ENCODE assay signal across 8 cellular contexts in genomic region chr17:40322417-40323315, GRCh38. TPM values are rescaled to one million over a fixed set of nuclear protein-coding genes. Genes with fewer than 3 reads are reported as not detected.
DNase-seq lines count a peak whose midpoint lies in the region; ATAC-seq and TF ChIP-seq lines count a peak whose summit lies in the region.

No MANE protein-coding gene starts in this region.

- no peaks in the 10 kb centered on the region for H3K27me3 ChIP-seq in right atrium auricular region
- H3K27me3 ChIP-seq in skeletal muscle tissue (ENCODE audit: control insufficient read depth in 3 of 3, insufficient read depth in 3 of 3, low read length in 3 of 3) = no peaks in the 10 kb centered on the region

- H3K9me3 ChIP-seq in right atrium auricular region (no peaks in the 10 kb centered on the region), skeletal muscle tissue (ENCODE audit: control insufficient read depth in 3 of 3, low read length in 3 of 3) (no peaks in the 10 kb centered on the region)

- TF ChIP-seq CTCF in right atrium auricular region (IDR thresholded peaks at IDR 0.05) (no peak), omental fat pad (IDR thresholded peaks at IDR 0.05) (no peak)

- DNase-seq in ACHN (peak; percentile 76), SW480 (ENCODE audit: low spot score) (peak; percentile 86), right atrium auricular region (ENCODE audit: low spot score) (no peak), omental fat pad (ENCODE audit: low spot score) (no peak)
- DNase-seq in activated naive CD8-positive, alpha-beta T cell treated with anti-CD3 and anti-CD28 coated beads, Interleukin-2, amount 50 U/mL, for 16 hours (ENCODE audit: low read depth, low spot score) = peak; percentile 70

- peak; percentile 61 for TF ChIP-seq POLR2A in GM18526 (IDR thresholded peaks at IDR 0.05; ENCODE audit: extremely low read depth, insufficient read length)

- peak overlapping the region; percentile 48 to 52 for H3K4me3 ChIP-seq in right atrium auricular region
- peak overlapping the region; percentile 71 to 96 (median 91) for H3K4me3 ChIP-seq in skeletal muscle tissue (ENCODE audit: low read length in 3 of 3)

- H3K4me1 ChIP-seq in right atrium auricular region (peaks cover 0 to 94% of the 10 kb centered on the region in 2 donors), skeletal muscle tissue (ENCODE audit: control insufficient read depth in 3 of 3, insufficient read depth in 3 of 3, low read length in 3 of 3) (peaks cover 83 to 88% (median 85%) of the 10 kb centered on the region in 3 donors)

- H3K36me3 ChIP-seq in right atrium auricular region (no peaks in the 10 kb centered on the region), skeletal muscle tissue (ENCODE audit: control insufficient read depth in 3 of 3, insufficient read depth in 3 of 3, low read length in 3 of 3) (no peaks in the 10 kb centered on the region)

- in situ Hi-C loops in ACHN (cut with HindIII; ENCODE audit: low pct_ligation_motif_present, low pct_unique_long_range_greater_than_20kb, low sequenced_read_pairs) = loop anchor here (25.0 kb wide), 1 partner anchor 215 kb away; no protein-coding TSS in a partner anchor

- ATAC-seq in HG03439 (IDR thresholded peaks at IDR 0.05; ENCODE audit: unreplicated experiment) (peak; percentile 31), omental fat pad (ENCODE audit: low FRiP score) (no peak)

- H3K27ac ChIP-seq in right atrium auricular region = peak overlapping the region; percentile 96 to 98
- H3K27ac ChIP-seq in skeletal muscle tissue (ENCODE audit: low read depth, low read length) = peak overlapping the region; percentile 99

- peak overlapping the region; percentile 86 to 96 (median 91) for H3K9ac ChIP-seq in skeletal muscle tissue (ENCODE audit: low read depth in 1 of 3, low read length in 3 of 3)

RNA-seq across cellular contexts. Expression of gene RARA, which starts 13.7 kb away (rescaled TPM):
- 10 to 100 TPM; 28.5 to 51.7 TPM for total RNA-seq in right atrium auricular region
- total RNA-seq in skeletal muscle tissue = 17.2 TPM
- 10 to 100 TPM; 26.7 to 61.5 (median 35.9) TPM for total RNA-seq in omental fat pad

RNA-seq across cellular contexts. Expression of gene CDC6, which starts 35.0 kb away (rescaled TPM):
- total RNA-seq in right atrium auricular region (1 to 10 TPM in 1 of 2 donors, under 1 TPM in 1; 0.44 to 1.0 TPM), skeletal muscle tissue (4.2 TPM), omental fat pad (1 to 10 TPM in 2 of 4 donors, under 1 TPM in 2; 0.56 to 4.3 (median 1.7) TPM)

RNA-seq across cellular contexts. Expression of gene GJD3, which starts 41.9 kb away (rescaled TPM):
- total RNA-seq in right atrium auricular region (1 to 10 TPM in 1 of 2 donors, not detected in 1; 1.6 TPM), skeletal muscle tissue (0.52 TPM), omental fat pad (1 to 10 TPM in 1 of 4 donors, under 1 TPM in 1, not detected in 2; 0.60 to 2.0 TPM)

Comparison
In these comparisons a context has a peak if more than half of its experiments do, and no peak if none do; other contexts are left out.
1. DNase-seq: peak in ACHN (single experiment), SW480 (single experiment) and activated naive CD8-positive, alpha-beta T cell treated with anti-CD3 and anti-CD28 coated beads, Interleukin-2, amount 50 U/mL, for 16 hours (single experiment); none in right atrium auricular region (single experiment) and omental fat pad (single experiment).